Comparison of ENCODE assay signal across 1 cellular context in the genomic region with DNA sequence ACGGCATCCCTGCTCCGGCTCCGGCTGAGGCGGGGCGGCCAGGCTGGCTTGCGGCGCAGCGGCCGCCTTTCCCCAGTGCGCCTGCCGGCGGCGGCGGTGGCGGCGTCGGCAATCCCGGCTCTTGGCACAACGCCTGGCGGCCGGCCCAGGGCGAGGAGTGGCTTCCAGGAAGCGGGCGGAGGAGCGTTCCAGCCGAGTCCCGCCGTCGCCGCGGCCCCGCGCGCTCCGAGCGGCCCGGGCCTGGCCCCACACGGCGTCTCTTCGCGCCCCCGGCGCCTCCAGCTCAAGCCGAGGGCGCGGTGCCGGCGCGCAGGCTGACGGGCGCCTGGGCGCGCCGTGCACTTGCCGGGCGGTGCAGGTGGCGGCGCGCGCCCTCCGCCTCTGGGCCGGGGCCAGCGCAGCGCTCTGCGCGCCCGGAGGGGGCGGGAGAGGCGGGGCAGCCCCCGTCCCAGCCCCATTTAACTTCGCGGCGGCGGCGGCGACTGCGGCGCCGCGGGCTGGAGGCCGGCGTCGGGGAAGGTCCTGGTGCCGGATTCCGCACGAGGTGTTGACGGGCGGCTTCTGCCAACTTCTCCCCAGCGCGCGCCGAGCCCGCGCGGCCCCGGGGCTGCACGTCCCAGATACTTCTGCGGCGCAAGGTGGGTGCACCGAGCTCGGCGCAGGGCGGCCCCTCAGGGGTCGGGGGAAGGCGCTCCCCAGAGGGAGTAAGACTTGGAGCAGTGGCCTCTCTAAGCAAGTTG.
TF ChIP-seq lines count a peak whose summit lies in the region.

Gene ADAMTSL3 (plus strand): TSS at position 485 of the 740 bp plus-strand sequence. CDS start 1,639 bp downstream, outside the sequence.

TF ChIP-seq in IMR-90, 13 proteins besides CTCF, POLR2A, EP300 and RAD21 (continued from another document):
- TF ChIP-seq CEBPB (IDR thresholded peaks at IDR 0.05; ENCODE audit: low read depth, low read length) (no peak), FOS (IDR thresholded peaks at IDR 0.05; ENCODE audit: low read depth, low read length) (no peak), CHD1 (IDR thresholded peaks at IDR 0.05; ENCODE audit: low read depth, low read length) (no peak)
